Comparison of ENCODE assay signal across 14 cellular contexts in genomic region chr15:70424937-70425411, GRCh38.
DNase-seq lines count a peak whose midpoint lies in the region; ATAC-seq and TF ChIP-seq lines count a peak whose summit lies in the region.
"Had no signal": no experiment of that assay in that cellular context is flagged by ENCODE, and none has a peak within 500 bp of the region (broad histone marks: within the 10 kb centered on the region; RNA-seq: fewer than 3 reads in every experiment).

No MANE protein-coding gene starts in this region.

- H3K27ac Mint-ChIP-seq in activated naive CD4-positive, alpha-beta T cell treated with anti-CD3 and anti-CD28 coated beads, Interleukin-2, amount 50 U/mL, for 72 hours, result peak overlapping the region in 1 of 2 donors; percentile 56
- H3K27ac Mint-ChIP-seq in stimulated activated naive B cell treated with anti-CD40 and anti-IgM and Interleukin-4, amounts not matched to agents 10 μg/mL and 1 μg/mL and 100 μg/mL, for 72 hours, result no peak overlapping the region

- peaks cover 0 to 28% of the 10 kb centered on the region in 2 donors for H3K9me3 Mint-ChIP-seq in activated naive CD4-positive, alpha-beta T cell treated with anti-CD3 and anti-CD28 coated beads, Interleukin-2, amount 50 U/mL, for 72 hours
- peaks cover 0 to 7% of the 10 kb centered on the region in 2 donors for H3K9me3 Mint-ChIP-seq in stimulated activated naive B cell treated with anti-CD40 and anti-IgM and Interleukin-4, amounts not matched to agents 10 μg/mL and 1 μg/mL and 100 μg/mL, for 72 hours

- DNase-seq in activated T-cell treated with anti-CD3 and anti-CD28 coated beads for 48 hours (ENCODE audit: low read depth) (peak; percentile 15), NOMO-1 treated with dmso at 0.1 percent for 144 hours (lab: John Stamatoyannopoulos, UW; ENCODE audit: unreplicated experiment) (peak; percentile 11), NCI-H2029 (lab: John Stamatoyannopoulos, UW) (no peak), psoas muscle (no peak), Ammon's horn (ENCODE audit: low spot score) (no peak)
- no peak for DNase-seq in activated T-cell treated with anti-CD3 and anti-CD28 coated beads, Interleukin-2, amount 50 U/mL, for 1 hour
- DNase-seq in activated naive CD4-positive, alpha-beta T cell treated with anti-CD3 and anti-CD28 coated beads, Interleukin-2, amount 50 U/mL, for 72 hours (ENCODE audit: low spot score in 2 of 2), result peak; percentile 23 to 63
- DNase-seq in stimulated activated naive B cell treated with anti-CD40 and anti-IgM and Interleukin-4, amounts not matched to agents 10 μg/mL and 1 μg/mL and 100 μg/mL, for 72 hours, result no peak
- DNase-seq: adrenal gland, DMS53, NCI-H774, transverse colon had no signal

- H3K27ac ChIP-seq in psoas muscle, result no peak overlapping the region
- H3K27ac ChIP-seq: adrenal gland, coronary artery, neural progenitor cell, transverse colon had no signal

- peaks cover 13 to 15% of the 10 kb centered on the region in 2 donors for H3K4me1 Mint-ChIP-seq in stimulated activated naive B cell treated with anti-CD40 and anti-IgM and Interleukin-4, amounts not matched to agents 10 μg/mL and 1 μg/mL and 100 μg/mL, for 72 hours

- H3K36me3 ChIP-seq in psoas muscle (ENCODE audit: insufficient read depth in 1 of 2, low read depth in 1 of 2), result no peaks in the 10 kb centered on the region
- H3K36me3 ChIP-seq: adrenal gland, neural progenitor cell, transverse colon had no signal

- TF ChIP-seq CTCF in psoas muscle (IDR thresholded peaks at IDR 0.05), result no peak

- intact Hi-C loops in psoas muscle (cut with DNase I), result no loop called here

- H3K27me3 ChIP-seq in psoas muscle (ENCODE audit: insufficient read depth in 3 of 3, low read length in 2 of 3), result peaks cover 0 to 28% (median 6%) of the 10 kb centered on the region in 3 donors
- H3K27me3 ChIP-seq: neural progenitor cell, transverse colon had no signal

- peaks cover 22 to 40% of the 10 kb centered on the region in 2 donors for H3K27me3 Mint-ChIP-seq in stimulated activated naive B cell treated with anti-CD40 and anti-IgM and Interleukin-4, amounts not matched to agents 10 μg/mL and 1 μg/mL and 100 μg/mL, for 72 hours

- peaks cover 4 to 29% of the 10 kb centered on the region in 2 donors for H3K36me3 Mint-ChIP-seq in activated naive CD4-positive, alpha-beta T cell treated with anti-CD3 and anti-CD28 coated beads, Interleukin-2, amount 50 U/mL, for 72 hours
- peaks cover 0 to 2% of the 10 kb centered on the region in 2 donors for H3K36me3 Mint-ChIP-seq in stimulated activated naive B cell treated with anti-CD40 and anti-IgM and Interleukin-4, amounts not matched to agents 10 μg/mL and 1 μg/mL and 100 μg/mL, for 72 hours
- H3K36me3 Mint-ChIP-seq: neural progenitor cell had no signal

- no peak overlapping the region for H3K4me3 Mint-ChIP-seq in stimulated activated naive B cell treated with anti-CD40 and anti-IgM and Interleukin-4, amounts not matched to agents 10 μg/mL and 1 μg/mL and 100 μg/mL, for 72 hours
- H3K4me3 Mint-ChIP-seq: neural progenitor cell had no signal

- ATAC-seq in activated naive CD4-positive, alpha-beta T cell treated with anti-CD3 and anti-CD28 coated beads, Interleukin-2, amount 50 U/mL, for 72 hours, result peak; percentile 87 to 93
- ATAC-seq in stimulated activated naive B cell treated with anti-CD40 and anti-IgM and Interleukin-4, amounts not matched to agents 10 μg/mL and 1 μg/mL and 100 μg/mL, for 72 hours (replicated peaks), result peak; percentile 34 to 39
- ATAC-seq in psoas muscle, result no peak

- no peaks in the 10 kb centered on the region for H3K9me3 ChIP-seq in psoas muscle
- H3K9me3 ChIP-seq: adrenal gland, transverse colon had no signal

- 61 to 67% (median 66%) methylated on average over 4 of the region's 4 CpGs for WGBS in psoas muscle, 3 donors

- H3K4me3 ChIP-seq in psoas muscle, result no peak overlapping the region
- H3K4me3 ChIP-seq: adrenal gland, coronary artery, neural progenitor cell, transverse colon had no signal

- no peaks in the 10 kb centered on the region for H3K4me1 ChIP-seq in psoas muscle
- H3K4me1 ChIP-seq: adrenal gland, transverse colon had no signal

Comparison
In these comparisons a context has a peak if more than half of its experiments do, and no peak if none do; other contexts are left out.
1. DNase-seq: peak in activated T-cell treated with anti-CD3 and anti-CD28 coated beads for 48 hours (single experiment), NOMO-1 treated with dmso at 0.1 percent for 144 hours (single experiment) and activated naive CD4-positive, alpha-beta T cell treated with anti-CD3 and anti-CD28 coated beads, Interleukin-2, amount 50 U/mL, for 72 hours (2 of 2); none in activated T-cell treated with anti-CD3 and anti-CD28 coated beads, Interleukin-2, amount 50 U/mL, for 1 hour (single experiment), stimulated activated naive B cell treated with anti-CD40 and anti-IgM and Interleukin-4, amounts not matched to agents 10 μg/mL and 1 μg/mL and 100 μg/mL, for 72 hours (single experiment), NCI-H2029 (single experiment), psoas muscle (0 of 2) and Ammon's horn (single experiment).
2. ATAC-seq: peak in activated naive CD4-positive, alpha-beta T cell treated with anti-CD3 and anti-CD28 coated beads, Interleukin-2, amount 50 U/mL, for 72 hours (2 of 2) and stimulated activated naive B cell treated with anti-CD40 and anti-IgM and Interleukin-4, amounts not matched to agents 10 μg/mL and 1 μg/mL and 100 μg/mL, for 72 hours (2 of 2); none in psoas muscle (0 of 4).